36 cellular contexts compared by ENCODE assay signal in the genomic region with DNA sequence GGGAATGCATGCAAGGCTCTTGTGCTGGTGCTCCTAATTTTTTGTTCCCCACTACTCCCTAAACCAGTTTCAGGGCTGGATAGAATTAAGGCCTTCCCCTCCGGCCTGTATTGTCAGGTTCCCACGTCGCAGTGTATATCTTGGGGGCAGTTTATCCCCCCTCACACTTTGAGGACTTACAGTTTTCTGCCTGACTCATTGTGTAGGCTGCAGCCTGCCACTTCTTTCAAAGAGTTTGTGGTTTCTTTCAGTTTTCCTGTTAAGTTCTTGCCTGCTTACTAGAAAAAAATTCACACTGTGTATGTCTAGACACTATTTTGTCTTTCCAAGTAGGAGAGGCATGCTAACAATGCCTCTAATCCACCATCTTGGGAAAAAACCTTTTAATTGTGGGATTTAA. TPM values are rescaled to one million over a fixed set of nuclear protein-coding genes. Genes with fewer than 3 reads are reported as not detected.
DNase-seq lines count a peak whose midpoint lies in the region; ATAC-seq, FAIRE-seq and TF ChIP-seq lines count a peak whose summit lies in the region.
"Had no signal": no experiment of that assay in that cellular context is flagged by ENCODE, and none has a peak within 500 bp of the region (broad histone marks: within the 10 kb centered on the region; RNA-seq: fewer than 3 reads in every experiment).

No MANE protein-coding gene starts in this region.

- TF ChIP-seq POLR2A in GM12878 (IDR thresholded peaks at IDR 0.05; ENCODE audit: low read depth, low read length) = no peak

- H3K4me3 ChIP-seq in GM12878 = no peak overlapping the region
- H3K4me3 ChIP-seq: GM23248, K562, left lung, skin epidermis, suprapubic skin, upper lobe of left lung had no signal

- WGBS in GM12878 (ENCODE audit: insufficient coverage, insufficient replicate concordance, low lambda C conversion rate, missing lambda C conversion rate) = 46% methylated on average over 3 of the region's 3 CpGs

- intact Hi-C loops in activated CD4-positive, alpha-beta T cell treated with anti-CD3 and anti-CD28 coated beads for 36 hours (cut with DNase I, micrococcal nuclease) = no loop called here
- intact Hi-C loops in GM12878 (cut with micrococcal nuclease; ENCODE audit: unreplicated experiment) = no loop called here

- H3K79me2 ChIP-seq in GM12878 (ENCODE audit: control insufficient read depth, insufficient read depth, low read length) = no peaks in the 10 kb centered on the region
- H3K79me2 ChIP-seq: parathyroid adenoma had no signal

- H3K36me3 Mint-ChIP-seq in activated CD4-positive, alpha-beta T cell treated with anti-CD3 and anti-CD28 coated beads for 36 hours (ENCODE audit: low read depth) = no peaks in the 10 kb centered on the region
- H3K36me3 Mint-ChIP-seq in naive thymus-derived CD8-positive, alpha-beta T cell = no peaks in the 10 kb centered on the region
- H3K36me3 Mint-ChIP-seq: T-cell had no signal

- no peak overlapping the region for H3K9ac ChIP-seq in GM12878 (ENCODE audit: control insufficient read depth, insufficient read depth, low read length)
- H3K9ac ChIP-seq: GM23248, parathyroid adenoma had no signal

- peak; percentile 30 for ATAC-seq in activated CD4-positive, alpha-beta T cell treated with anti-CD3 and anti-CD28 coated beads for 36 hours
- ATAC-seq in GM12878 (peak; percentile 33; the same call in 2 of the 3 replicates), HG03135 (IDR thresholded peaks at IDR 0.05; ENCODE audit: unreplicated experiment) (no peak), GM18858 (IDR thresholded peaks at IDR 0.05; ENCODE audit: unreplicated experiment) (no peak)
- ATAC-seq in naive thymus-derived CD8-positive, alpha-beta T cell = peak; percentile 29 to 67
- ATAC-seq: K562; left lung; stimulated activated naive B cell treated with anti-CD40 and anti-IgM and Interleukin-4, amounts not matched to agents 10 μg/mL and 1 μg/mL and 100 μg/mL, for 72 hours had no signal

- POLR2A ChIA-PET in activated CD4-positive, alpha-beta T cell treated with anti-CD3 and anti-CD28 coated beads for 36 hours (lab: Charles Lee) = no interaction called here
- POLR2A ChIA-PET in GM12878 (lab: Charles Lee) = interaction anchor here (1.0 kb wide), 1 partner anchor 91 kb away, joined by 3 read pairs; no protein-coding TSS in a partner anchor
- POLR2A ChIA-PET in naive thymus-derived CD8-positive, alpha-beta T cell (lab: Charles Lee) = no interaction called here

- peaks cover 2% of the 10 kb centered on the region for H3K27me3 Mint-ChIP-seq in activated CD4-positive, alpha-beta T cell treated with anti-CD3 and anti-CD28 coated beads for 36 hours
- H3K27me3 Mint-ChIP-seq in naive thymus-derived CD8-positive, alpha-beta T cell = peaks cover 0 to 3% (median 0%) of the 10 kb centered on the region in 5 donors

- H3K27ac Mint-ChIP-seq in activated CD4-positive, alpha-beta T cell treated with anti-CD3 and anti-CD28 coated beads for 36 hours = no peak overlapping the region
- H3K27ac Mint-ChIP-seq in naive thymus-derived CD8-positive, alpha-beta T cell = peak overlapping the region in 5 of 10 donors; percentile 0 to 77 (median 41)
- H3K27ac Mint-ChIP-seq: HFFc6; memory B cell; stimulated activated naive B cell treated with anti-CD40 and anti-IgM and Interleukin-4, amounts not matched to agents 10 μg/mL and 1 μg/mL and 100 μg/mL, for 72 hours had no signal

- H3K9me3 ChIP-seq in GM12878 (replicated peaks; ENCODE audit: control insufficient read depth, insufficient read depth, low read length) = no peaks in the 10 kb centered on the region; the same call in 2 of the 3 replicates
- H3K9me3 ChIP-seq: left lung, suprapubic skin, upper lobe of left lung had no signal

- no peak for TF ChIP-seq EP300 in GM12878 (IDR thresholded peaks at IDR 0.05; ENCODE audit: borderline replicate concordance in 1 of 2, control insufficient read depth in 1 of 2, low read depth in 2 of 2, low read length in 2 of 2)

- no peak overlapping the region for H3K4me3 Mint-ChIP-seq in activated CD4-positive, alpha-beta T cell treated with anti-CD3 and anti-CD28 coated beads for 36 hours
- H3K4me3 Mint-ChIP-seq in naive thymus-derived CD8-positive, alpha-beta T cell = peak overlapping the region in 4 of 10 donors; percentile 12 to 67 (median 24)
- H3K4me3 Mint-ChIP-seq: HFFc6; memory B cell; stimulated activated naive B cell treated with anti-CD40 and anti-IgM and Interleukin-4, amounts not matched to agents 10 μg/mL and 1 μg/mL and 100 μg/mL, for 72 hours had no signal

- CTCF ChIA-PET in activated CD4-positive, alpha-beta T cell treated with anti-CD3 and anti-CD28 coated beads for 36 hours (lab: Charles Lee) = no interaction called here
- CTCF ChIA-PET in GM12878 (lab: Yijun Ruan, JAX) = no interaction called here

- TF ChIP-seq CTCF in GM12878 (IDR thresholded peaks at IDR 0.05 in 2 of 3, conservative IDR thresholded peaks at IDR 0.05 in 1 of 3; ENCODE audit: control insufficient read depth in 2 of 3, extremely low read depth in 1 of 3, insufficient read depth in 1 of 3, low read depth in 3 of 3, low read length in 3 of 3) = no peak

- no peaks in the 10 kb centered on the region for H3K27me3 ChIP-seq in GM12878 (replicated peaks in 1 of 2; ENCODE audit: control insufficient read depth in 2 of 2, insufficient read depth in 2 of 2, low read length in 1 of 2)
- H3K27me3 ChIP-seq: left lung, suprapubic skin, upper lobe of left lung had no signal

- RAD21 ChIA-PET in GM12878 (lab: Charles Lee; ENCODE audit: unreplicated experiment) = no interaction called here

- no peak overlapping the region for H3K27ac ChIP-seq in GM12878 (ENCODE audit: control insufficient read depth, insufficient read depth)
- H3K27ac ChIP-seq: 22Rv1, GM23248, left lung, parathyroid adenoma, skin epidermis, suprapubic skin, upper lobe of left lung had no signal

- no peak for TF ChIP-seq RAD21 in GM12878 (IDR thresholded peaks at IDR 0.05; ENCODE audit: insufficient read depth, low read depth, low read length)

- H3K36me3 ChIP-seq in GM12878 (ENCODE audit: control insufficient read depth in 2 of 2, insufficient read depth in 2 of 2, low read length in 1 of 2) = no peaks in the 10 kb centered on the region
- H3K36me3 ChIP-seq: left lung, suprapubic skin, upper lobe of left lung had no signal

- H3K4me2 ChIP-seq in GM12878 (ENCODE audit: control insufficient read depth, insufficient read depth) = no peak overlapping the region

- no peak for FAIRE-seq in GM12878 (lab: Jason Lieb, UNC)
- FAIRE-seq: GM19239, HTR-8/SVneo, K562 had no signal

- in situ Hi-C loops in GM12878 (cut with MboI) = no loop called here

- no peaks in the 10 kb centered on the region for H3K4me1 ChIP-seq in GM12878 (ENCODE audit: control insufficient read depth, insufficient read depth, low read length)
- H3K4me1 ChIP-seq: left lung, parathyroid adenoma, suprapubic skin had no signal

- peaks cover 15% of the 10 kb centered on the region for H3K4me1 Mint-ChIP-seq in activated CD4-positive, alpha-beta T cell treated with anti-CD3 and anti-CD28 coated beads for 36 hours
- H3K4me1 Mint-ChIP-seq in naive thymus-derived CD8-positive, alpha-beta T cell = peaks cover 2 to 14% (median 13%) of the 10 kb centered on the region in 4 donors
- H3K4me1 Mint-ChIP-seq: memory B cell; stimulated activated naive B cell treated with anti-CD40 and anti-IgM and Interleukin-4, amounts not matched to agents 10 μg/mL and 1 μg/mL and 100 μg/mL, for 72 hours had no signal

- H2AFZ ChIP-seq in GM12878 (ENCODE audit: control insufficient read depth, low read depth, low read length) = no peak overlapping the region
- H2AFZ ChIP-seq: GM23248, parathyroid adenoma had no signal

- no peak for DNase-seq in activated CD4-positive, alpha-beta T cell treated with anti-CD3 and anti-CD28 coated beads for 36 hours
- DNase-seq in activated CD4-positive, alpha-beta T cell treated with anti-CD3 and anti-CD28 coated beads for 4 hours = no peak
- DNase-seq in LHCN-M2 (ENCODE audit: low read depth) = peak; percentile 1
- no peak for DNase-seq in GM12878 (ENCODE audit: low read depth, low spot score)
- peak in 2 of 10 donors; percentile 17 to 20 for DNase-seq in naive thymus-derived CD8-positive, alpha-beta T cell
- DNase-seq in HCEC 1CT = no peak
- DNase-seq: activated CD4-positive, alpha-beta T cell treated with anti-CD3 and anti-CD28 coated beads, Interleukin-2, amount 50 U/mL, for 48 hours; activated CD8-positive, alpha-beta memory T cell treated with anti-CD3 and anti-CD28 coated beads, Interleukin-2, amount 50 U/mL, for 4 hours; activated naive CD4-positive, alpha-beta T cell treated with anti-CD3 and anti-CD28 coated beads, Interleukin-2, amount 50 U/mL, for 16 hours; cortex of kidney; DMS79; effector memory CD4-positive, alpha-beta T cell; erythroblast; glutamatergic neuron; GM23248; HFFc6; left lung; NCI-H1436; NCI-H446; retina; RPMI8226; stimulated activated naive B cell treated with anti-CD40 and anti-IgM and Interleukin-4, amounts not matched to agents 10 μg/mL and 1 μg/mL and 100 μg/mL, for 72 hours; T-cell; upper lobe of left lung had no signal

- no peaks in the 10 kb centered on the region for H3K9me3 Mint-ChIP-seq in activated CD4-positive, alpha-beta T cell treated with anti-CD3 and anti-CD28 coated beads for 36 hours (ENCODE audit: low read depth)
- no peaks in the 10 kb centered on the region for H3K9me3 Mint-ChIP-seq in naive thymus-derived CD8-positive, alpha-beta T cell
- H3K9me3 Mint-ChIP-seq: T-cell had no signal

- BruUV-seq in GM12878 (replicated peaks; lab: Mats Ljungman, UMichigan) = no TSS peak

- no peaks in the 10 kb centered on the region for H4K20me1 ChIP-seq in GM12878 (ENCODE audit: control insufficient read depth, insufficient read depth)

- SMC1A ChIA-PET in GM12878 (lab: Charles Lee; ENCODE audit: uncharacterized antibody, unreplicated experiment) = interaction anchor here (1.7 to 1.9 kb wide), 2 partner anchors 15 to 17 kb away, joined by 5 read pairs; no protein-coding TSS in a partner anchor

RNA-seq across cellular contexts. Expression of a gene that starts 28.4 kb away (rescaled TPM):
- not detected for total RNA-seq in activated CD4-positive, alpha-beta T cell treated with anti-CD3 and anti-CD28 coated beads for 36 hours
- total RNA-seq in LHCN-M2 (2014; rRNA removed) (not detected in 2 replicates), GM12878 (2014; rRNA removed) (not detected in 2 replicates), GM12878 (2014; rRNA removed; fragmentation: Illumina TruSeq; extraction: Trizol) (not detected in 2 replicates), GM12878 (2021) (not detected in 2 replicates)
- not detected for polyA plus RNA-seq in LHCN-M2 (2012)
- 0.25 TPM in 1 of 2 replicates, not detected in the other for total RNA-seq in GM12878 (2013; cell fraction: nucleolus; rRNA removed)
- polyA plus RNA-seq in GM12878 (2011; ENCODE audit: low read depth) = not detected
- polyA plus RNA-seq in GM12878 (2011; rRNA removed) (0.39 and 0.43 TPM in 2 replicates), GM12878 (2014; fragmentation: Illumina TruSeq; extraction: Trizol) (not detected in 2 replicates), GM12878 (2014; fragmentation: Nextera tagmentation; extraction: Ambion mirVana) (not detected), GM12878 (2014; rRNA removed) (not detected in 2 replicates), GM12878 (2016; fragmentation: Nextera tagmentation; extraction: Ambion mirVana) (not detected)
- polyA plus RNA-seq in GM12878 (2011; cell fraction: cytosol; rRNA removed) = 0.19 and 0.22 TPM in 2 replicates
- polyA plus RNA-seq in GM12878 (2011; cell fraction: nucleus; rRNA removed) = 0.37 and 0.90 TPM in 2 replicates
- not detected in 2 replicates for polyA plus RNA-seq in GM12878 (2012)
- 0.15 and 0.22 TPM in 2 replicates for polyA minus RNA-seq in GM12878 (2011; rRNA and poly(A)+ RNA removed)
- not detected in 2 replicates for polyA minus RNA-seq in GM12878 (2011; cell fraction: cytosol; rRNA and poly(A)+ RNA removed)
- polyA minus RNA-seq in GM12878 (2011; cell fraction: nucleus; rRNA and poly(A)+ RNA removed) = 0.19 and 0.24 TPM in 2 replicates
- total RNA-seq in naive thymus-derived CD8-positive, alpha-beta T cell = not detected
- polyA plus RNA-seq in naive thymus-derived CD8-positive, alpha-beta T cell = not detected
- total RNA-seq: cardiac septum, GM23248, HFFc6, SK-MEL-5, suprapubic skin, T-cell had no signal
- polyA plus RNA-seq: GM23248 had no signal

Comparison
In these comparisons a context has a peak if more than half of its experiments do, and no peak if none do; other contexts are left out.
1. ATAC-seq: peak in activated CD4-positive, alpha-beta T cell treated with anti-CD3 and anti-CD28 coated beads for 36 hours (single experiment), GM12878 (single experiment) and naive thymus-derived CD8-positive, alpha-beta T cell (2 of 2); none in HG03135 (single experiment) and GM18858 (single experiment).